33 cellular contexts compared by ENCODE assay signal in the genomic region with DNA sequence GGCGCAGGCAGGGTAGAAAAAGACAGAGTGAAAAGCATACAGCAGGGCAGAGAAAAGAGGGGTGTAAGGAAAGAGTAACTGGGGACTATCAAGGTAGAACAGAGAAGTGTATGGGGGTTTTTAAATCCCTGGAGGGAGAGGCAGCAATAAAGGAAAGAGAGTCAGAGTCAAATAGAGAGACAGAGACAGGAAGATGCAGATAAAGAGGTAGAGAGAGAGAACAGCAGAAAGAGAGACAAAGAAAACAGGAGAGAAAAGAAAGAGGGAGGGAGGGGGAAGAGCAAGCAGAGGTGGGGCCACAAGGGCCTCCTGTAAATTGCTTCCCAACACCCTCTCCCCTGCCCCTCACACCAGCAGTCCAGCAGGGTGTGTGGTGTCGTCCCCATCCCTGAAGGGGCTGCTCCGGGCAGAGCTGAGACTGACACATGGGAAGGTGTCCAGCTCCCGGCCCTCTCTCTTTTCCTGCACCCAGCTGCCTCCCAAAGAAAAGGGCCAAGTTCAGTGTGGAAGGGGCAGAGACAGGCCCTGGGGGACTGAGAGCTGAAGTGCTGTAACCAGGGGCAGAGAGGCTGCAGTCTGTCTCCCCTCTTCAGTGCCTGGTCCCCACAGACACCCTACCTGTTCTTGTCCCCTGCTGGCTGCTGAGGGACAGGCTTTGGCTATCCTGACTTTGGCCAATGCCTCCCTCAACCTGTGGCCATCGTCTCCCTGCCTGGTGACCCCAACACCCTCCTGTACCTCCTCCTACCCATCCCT. TPM values are rescaled to one million over a fixed set of nuclear protein-coding genes. Genes with fewer than 3 reads are reported as not detected.
DNase-seq lines count a peak whose midpoint lies in the region; ATAC-seq and TF ChIP-seq lines count a peak whose summit lies in the region.
"Had no signal": no experiment of that assay in that cellular context is flagged by ENCODE, and none has a peak within 500 bp of the region (broad histone marks: within the 10 kb centered on the region; RNA-seq: fewer than 3 reads in every experiment).

No MANE protein-coding gene starts in this region.

- TF ChIP-seq CTCF in WERI-Rb-1 (IDR thresholded peaks at IDR 0.05; ENCODE audit: low read depth, low read length) (no peak), neural cell (IDR thresholded peaks at IDR 0.05; ENCODE audit: poor library complexity, severe bottlenecking) (no peak)

- H3K27ac ChIP-seq in Karpas-422 (ENCODE audit: low read length) = no peak overlapping the region
- peak overlapping the region; percentile 63 for H3K27ac ChIP-seq in WERI-Rb-1
- peak overlapping the region; percentile 74 for H3K27ac ChIP-seq in neural cell (ENCODE audit: low read length)
- H3K27ac ChIP-seq: adrenal gland, C4-2B, gastrocnemius medialis, PC-9, prostate gland, sigmoid colon, stomach, thyroid gland had no signal

- DNase-seq in H7 (peak; percentile 70), Karpas-422 (peak; percentile 37), WERI-Rb-1 (no peak), HuH-7.5 (ENCODE audit: low spot score) (no peak), ecto neural progenitor cell (ENCODE audit: low spot score) (no peak)
- DNase-seq: activated B cell treated with CpG ODN at 0.5 μM for 24 hours; activated CD4-positive, alpha-beta T cell treated with anti-CD3 and anti-CD28 coated beads, Interleukin-2, amount 50 U/mL, for 1 hour; activated CD8-positive, alpha-beta memory T cell treated with anti-CD3 and anti-CD28 coated beads, Interleukin-2, amount 10 ng/mL, durations not matched to agents 7 days and 5 days; activated naive CD4-positive, alpha-beta T cell treated with Interleukin-2 at 50 U/mL for 16 hours; activated T-cell treated with anti-CD3 and anti-CD28 coated beads, Interleukin-2, amount 50 U/mL, for 48 hours; adrenal gland; cerebellar nuclear complex; gastrocnemius medialis; hippocampal formation; immature natural killer cell; KBM-7; left colon; mammary epithelial cell; NCI-H2029 treated with DMSO at 0.1 percent for 48 hours; NCI-H510A; PC-9; sigmoid colon; stimulated activated CD4-positive, alpha-beta T cell treated with anti-CD3 and anti-CD28 coated beads, Interleukin-15, amount 100 ng/mL, for 24 hours; stomach; SW 1271; T1000; thyroid gland had no signal

- peaks cover 2% of the 10 kb centered on the region for H3K4me1 ChIP-seq in Karpas-422 (ENCODE audit: low read length)
- H3K4me1 ChIP-seq: adrenal gland, gastrocnemius medialis, prostate gland, sigmoid colon, stomach, thyroid gland had no signal

- H3K9ac ChIP-seq in Karpas-422 (ENCODE audit: low read length) (no peak overlapping the region), neural cell (ENCODE audit: low read length) (peak overlapping the region; percentile 58)

- H3K9me2 ChIP-seq in Karpas-422 (replicated peaks; ENCODE audit: insufficient read depth, low read length) = no peaks in the 10 kb centered on the region
- H3K9me2 ChIP-seq in neural cell (ENCODE audit: insufficient read depth, low read length) = no peaks in the 10 kb centered on the region

- ATAC-seq in GM19328 (IDR thresholded peaks at IDR 0.05; ENCODE audit: unreplicated experiment) (no peak), GM19455 (IDR thresholded peaks at IDR 0.05; ENCODE audit: unreplicated experiment) (no peak)
- ATAC-seq: activated CD8-positive, alpha-beta memory T cell treated with anti-CD3 and anti-CD28 coated beads, Interleukin-2, amount 10 ng/mL, durations not matched to agents 7 days and 5 days; gastrocnemius medialis; left colon had no signal

- H3K9me3 ChIP-seq in Karpas-422 (ENCODE audit: low read length) = no peaks in the 10 kb centered on the region
- H3K9me3 ChIP-seq in WERI-Rb-1 (ENCODE audit: severe bottlenecking) = no peaks in the 10 kb centered on the region
- no peaks in the 10 kb centered on the region for H3K9me3 ChIP-seq in neural cell (ENCODE audit: low read length)
- H3K9me3 ChIP-seq: adrenal gland, body of pancreas, gastrocnemius medialis, prostate gland, sigmoid colon, stomach, thyroid gland had no signal

- H4K20me1 ChIP-seq in Karpas-422 (ENCODE audit: insufficient read depth, low read depth, low read length) = peaks cover 11% of the 10 kb centered on the region; the same call in 1 of the 2 replicates
- no peaks in the 10 kb centered on the region for H4K20me1 ChIP-seq in neural cell (ENCODE audit: insufficient read depth)

- H3K79me2 ChIP-seq in Karpas-422 (ENCODE audit: low read length) (no peaks in the 10 kb centered on the region), neural cell (replicated peaks; ENCODE audit: insufficient read depth, low read length) (no peaks in the 10 kb centered on the region)

- no peak overlapping the region for H2AFZ ChIP-seq in Karpas-422 (ENCODE audit: low read length)
- no peak overlapping the region for H2AFZ ChIP-seq in neural cell (ENCODE audit: low read depth, low read length)
- H2AFZ ChIP-seq: PC-9 had no signal

- no peak for TF ChIP-seq RAD21 in neural cell (conservative IDR thresholded peaks at IDR 0.05)

- no peaks in the 10 kb centered on the region for H3K36me3 ChIP-seq in H7 (replicated peaks; ENCODE audit: control insufficient read depth, insufficient read depth, low read length)
- H3K36me3 ChIP-seq in Karpas-422 (ENCODE audit: insufficient read depth, low read length) = no peaks in the 10 kb centered on the region
- H3K36me3 ChIP-seq in WERI-Rb-1 = no peaks in the 10 kb centered on the region
- H3K36me3 ChIP-seq in neural cell (ENCODE audit: insufficient read depth, low read length) = no peaks in the 10 kb centered on the region
- H3K36me3 ChIP-seq: adrenal gland, gastrocnemius medialis, prostate gland, sigmoid colon, stomach, thyroid gland had no signal

- H3K4me2 ChIP-seq in Karpas-422 (ENCODE audit: low read depth, low read length, poor library complexity, severe bottlenecking) = no peak overlapping the region
- no peak overlapping the region for H3K4me2 ChIP-seq in neural cell (ENCODE audit: low read length)
- H3K4me2 ChIP-seq: PC-9 had no signal

- no peaks in the 10 kb centered on the region for H3F3A ChIP-seq in neural cell (ENCODE audit: insufficient read depth, low read length, poor library complexity, severe bottlenecking)

- no peak overlapping the region for H3K4me3 ChIP-seq in H7 (ENCODE audit: insufficient read depth, low read depth, low read length)
- no peak overlapping the region for H3K4me3 ChIP-seq in Karpas-422 (ENCODE audit: low read length)
- no peak overlapping the region for H3K4me3 ChIP-seq in WERI-Rb-1 (ENCODE audit: low read depth, low read length)
- peak overlapping the region; percentile 28 for H3K4me3 ChIP-seq in neural cell (ENCODE audit: low read length)
- H3K4me3 ChIP-seq: adrenal gland, body of pancreas, gastrocnemius medialis, PC-9, prostate gland, sigmoid colon, stomach, thyroid gland had no signal

- H3K27me3 ChIP-seq in H7 (ENCODE audit: control insufficient read depth, insufficient read depth, low read length) (peaks cover 4% of the 10 kb centered on the region), Karpas-422 (ENCODE audit: low read length) (no peaks in the 10 kb centered on the region), WERI-Rb-1 (ENCODE audit: insufficient read depth, low read depth, severe bottlenecking) (no peaks in the 10 kb centered on the region), neural cell (ENCODE audit: insufficient read depth, low read depth, low read length) (no peaks in the 10 kb centered on the region)
- H3K27me3 ChIP-seq: body of pancreas, thyroid gland had no signal

- no peak for TF ChIP-seq EP300 in neural cell (conservative IDR thresholded peaks at IDR 0.05; ENCODE audit: poor library complexity, severe bottlenecking)

TF ChIP-seq in neural cell, 6 proteins besides CTCF, POLR2A, EP300 and RAD21:
- TF ChIP-seq TAF1 (IDR thresholded peaks at IDR 0.05; ENCODE audit: low read depth) (no peak), POLR2AphosphoS5 (IDR thresholded peaks at IDR 0.05) (no peak), EZH2 (IDR thresholded peaks at IDR 0.05; ENCODE audit: borderline replicate concordance, insufficient read depth, low read length, poor library complexity, severe bottlenecking) (no peak), MXI1 (conservative IDR thresholded peaks at IDR 0.05; ENCODE audit: poor library complexity, severe bottlenecking) (no peak), SMC3 (conservative IDR thresholded peaks at IDR 0.05; ENCODE audit: poor library complexity) (no peak)
- TF ChIP-seq, protein P1, sequence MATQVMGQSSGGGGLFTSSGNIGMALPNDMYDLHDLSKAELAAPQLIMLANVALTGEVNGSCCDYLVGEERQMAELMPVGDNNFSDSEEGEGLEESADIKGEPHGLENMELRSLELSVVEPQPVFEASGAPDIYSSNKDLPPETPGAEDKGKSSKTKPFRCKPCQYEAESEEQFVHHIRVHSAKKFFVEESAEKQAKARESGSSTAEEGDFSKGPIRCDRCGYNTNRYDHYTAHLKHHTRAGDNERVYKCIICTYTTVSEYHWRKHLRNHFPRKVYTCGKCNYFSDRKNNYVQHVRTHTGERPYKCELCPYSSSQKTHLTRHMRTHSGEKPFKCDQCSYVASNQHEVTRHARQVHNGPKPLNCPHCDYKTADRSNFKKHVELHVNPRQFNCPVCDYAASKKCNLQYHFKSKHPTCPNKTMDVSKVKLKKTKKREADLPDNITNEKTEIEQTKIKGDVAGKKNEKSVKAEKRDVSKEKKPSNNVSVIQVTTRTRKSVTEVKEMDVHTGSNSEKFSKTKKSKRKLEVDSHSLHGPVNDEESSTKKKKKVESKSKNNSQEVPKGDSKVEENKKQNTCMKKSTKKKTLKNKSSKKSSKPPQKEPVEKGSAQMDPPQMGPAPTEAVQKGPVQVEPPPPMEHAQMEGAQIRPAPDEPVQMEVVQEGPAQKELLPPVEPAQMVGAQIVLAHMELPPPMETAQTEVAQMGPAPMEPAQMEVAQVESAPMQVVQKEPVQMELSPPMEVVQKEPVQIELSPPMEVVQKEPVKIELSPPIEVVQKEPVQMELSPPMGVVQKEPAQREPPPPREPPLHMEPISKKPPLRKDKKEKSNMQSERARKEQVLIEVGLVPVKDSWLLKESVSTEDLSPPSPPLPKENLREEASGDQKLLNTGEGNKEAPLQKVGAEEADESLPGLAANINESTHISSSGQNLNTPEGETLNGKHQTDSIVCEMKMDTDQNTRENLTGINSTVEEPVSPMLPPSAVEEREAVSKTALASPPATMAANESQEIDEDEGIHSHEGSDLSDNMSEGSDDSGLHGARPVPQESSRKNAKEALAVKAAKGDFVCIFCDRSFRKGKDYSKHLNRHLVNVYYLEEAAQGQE (IDR thresholded peaks at IDR 0.05; ENCODE audit: borderline replicate concordance) = no peak

RNA-seq across cellular contexts. Expression of gene POU2F2, which starts 17.4 kb away (rescaled TPM):
- 0.90 and 2.4 TPM in 2 replicates for total RNA-seq in H7 (2014; rRNA removed; shearing (Covaris generic))
- 61.9 and 69.4 TPM in 2 replicates for total RNA-seq in Karpas-422 (2014; rRNA removed; shearing (Covaris generic); ENCODE audit: low replicate concordance)
- polyA plus RNA-seq in neural cell = 7.7 and 12.4 TPM in 2 replicates
- 10.7 and 18.9 TPM in 2 replicates for polyA minus RNA-seq in neural cell

Comparison
In these comparisons a context has a peak if more than half of its experiments do, and no peak if none do; other contexts are left out.
1. DNase-seq: peak in H7 (single experiment) and Karpas-422 (single experiment); none in WERI-Rb-1 (single experiment), HuH-7.5 (single experiment) and ecto neural progenitor cell (single experiment).
2. RNA of gene POU2F2, which starts 17.4 kb away (total RNA-seq): 61.9 to 69.4 TPM in Karpas-422; 0.90 to 2.4 TPM in H7; every median in the first group is over 10 times any median in the second.